1 cellular context compared by ENCODE assay signal in the genomic region with DNA sequence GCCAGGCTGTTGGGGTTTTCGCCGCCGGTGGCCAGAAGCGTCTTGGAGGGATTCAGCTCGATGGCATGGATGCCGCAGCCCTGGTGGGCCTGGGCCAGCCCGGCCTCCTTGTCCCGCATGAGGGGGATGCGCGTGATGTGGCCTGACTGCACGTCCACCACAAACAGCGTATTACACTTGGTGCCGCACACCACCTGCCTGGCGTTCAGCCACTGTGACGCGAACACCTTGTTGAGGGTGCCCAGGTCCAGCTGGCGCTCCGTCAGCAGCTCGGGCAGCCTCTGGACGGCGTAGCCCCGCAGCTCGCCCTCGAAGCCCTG.
TF ChIP-seq lines count a peak whose summit lies in the region.

No MANE protein-coding gene starts in this region.

TF ChIP-seq in GM23338, 12 proteins besides CTCF, POLR2A, EP300 and RAD21 (continued from another document):
- TF ChIP-seq ZNF462 (CRISPR knock-in tag; IDR thresholded peaks at IDR 0.05) = no peak
- TF ChIP-seq NANOG (IDR thresholded peaks at IDR 0.05; ENCODE audit: borderline replicate concordance) = no peak
- no peak for TF ChIP-seq CREB1 (CRISPR knock-in tag; IDR thresholded peaks at IDR 0.05; ENCODE audit: low read depth)
- TF ChIP-seq, protein P1, sequence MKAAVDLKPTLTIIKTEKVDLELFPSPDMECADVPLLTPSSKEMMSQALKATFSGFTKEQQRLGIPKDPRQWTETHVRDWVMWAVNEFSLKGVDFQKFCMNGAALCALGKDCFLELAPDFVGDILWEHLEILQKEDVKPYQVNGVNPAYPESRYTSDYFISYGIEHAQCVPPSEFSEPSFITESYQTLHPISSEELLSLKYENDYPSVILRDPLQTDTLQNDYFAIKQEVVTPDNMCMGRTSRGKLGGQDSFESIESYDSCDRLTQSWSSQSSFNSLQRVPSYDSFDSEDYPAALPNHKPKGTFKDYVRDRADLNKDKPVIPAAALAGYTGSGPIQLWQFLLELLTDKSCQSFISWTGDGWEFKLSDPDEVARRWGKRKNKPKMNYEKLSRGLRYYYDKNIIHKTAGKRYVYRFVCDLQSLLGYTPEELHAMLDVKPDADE (IDR thresholded peaks at IDR 0.05) = no peak
- TF ChIP-seq STAT1 (IDR thresholded peaks at IDR 0.05; ENCODE audit: unreplicated experiment) = no peak
- no peak for TF ChIP-seq ZNF331 (CRISPR knock-in tag; IDR thresholded peaks at IDR 0.05; ENCODE audit: low read depth)
- no peak for TF ChIP-seq JUNB (IDR thresholded peaks at IDR 0.05; ENCODE audit: unreplicated experiment)
- TF ChIP-seq ZNF114 (CRISPR knock-in tag; IDR thresholded peaks at IDR 0.05) = no peak
- TF ChIP-seq, protein P2, sequence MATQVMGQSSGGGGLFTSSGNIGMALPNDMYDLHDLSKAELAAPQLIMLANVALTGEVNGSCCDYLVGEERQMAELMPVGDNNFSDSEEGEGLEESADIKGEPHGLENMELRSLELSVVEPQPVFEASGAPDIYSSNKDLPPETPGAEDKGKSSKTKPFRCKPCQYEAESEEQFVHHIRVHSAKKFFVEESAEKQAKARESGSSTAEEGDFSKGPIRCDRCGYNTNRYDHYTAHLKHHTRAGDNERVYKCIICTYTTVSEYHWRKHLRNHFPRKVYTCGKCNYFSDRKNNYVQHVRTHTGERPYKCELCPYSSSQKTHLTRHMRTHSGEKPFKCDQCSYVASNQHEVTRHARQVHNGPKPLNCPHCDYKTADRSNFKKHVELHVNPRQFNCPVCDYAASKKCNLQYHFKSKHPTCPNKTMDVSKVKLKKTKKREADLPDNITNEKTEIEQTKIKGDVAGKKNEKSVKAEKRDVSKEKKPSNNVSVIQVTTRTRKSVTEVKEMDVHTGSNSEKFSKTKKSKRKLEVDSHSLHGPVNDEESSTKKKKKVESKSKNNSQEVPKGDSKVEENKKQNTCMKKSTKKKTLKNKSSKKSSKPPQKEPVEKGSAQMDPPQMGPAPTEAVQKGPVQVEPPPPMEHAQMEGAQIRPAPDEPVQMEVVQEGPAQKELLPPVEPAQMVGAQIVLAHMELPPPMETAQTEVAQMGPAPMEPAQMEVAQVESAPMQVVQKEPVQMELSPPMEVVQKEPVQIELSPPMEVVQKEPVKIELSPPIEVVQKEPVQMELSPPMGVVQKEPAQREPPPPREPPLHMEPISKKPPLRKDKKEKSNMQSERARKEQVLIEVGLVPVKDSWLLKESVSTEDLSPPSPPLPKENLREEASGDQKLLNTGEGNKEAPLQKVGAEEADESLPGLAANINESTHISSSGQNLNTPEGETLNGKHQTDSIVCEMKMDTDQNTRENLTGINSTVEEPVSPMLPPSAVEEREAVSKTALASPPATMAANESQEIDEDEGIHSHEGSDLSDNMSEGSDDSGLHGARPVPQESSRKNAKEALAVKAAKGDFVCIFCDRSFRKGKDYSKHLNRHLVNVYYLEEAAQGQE (IDR thresholded peaks at IDR 0.05; ENCODE audit: unreplicated experiment) = no peak
- TF ChIP-seq EZH2 (IDR thresholded peaks at IDR 0.05; ENCODE audit: low read depth, unreplicated experiment) = no peak
